ENCODE assay signal across 1 cellular context in the genomic region with DNA sequence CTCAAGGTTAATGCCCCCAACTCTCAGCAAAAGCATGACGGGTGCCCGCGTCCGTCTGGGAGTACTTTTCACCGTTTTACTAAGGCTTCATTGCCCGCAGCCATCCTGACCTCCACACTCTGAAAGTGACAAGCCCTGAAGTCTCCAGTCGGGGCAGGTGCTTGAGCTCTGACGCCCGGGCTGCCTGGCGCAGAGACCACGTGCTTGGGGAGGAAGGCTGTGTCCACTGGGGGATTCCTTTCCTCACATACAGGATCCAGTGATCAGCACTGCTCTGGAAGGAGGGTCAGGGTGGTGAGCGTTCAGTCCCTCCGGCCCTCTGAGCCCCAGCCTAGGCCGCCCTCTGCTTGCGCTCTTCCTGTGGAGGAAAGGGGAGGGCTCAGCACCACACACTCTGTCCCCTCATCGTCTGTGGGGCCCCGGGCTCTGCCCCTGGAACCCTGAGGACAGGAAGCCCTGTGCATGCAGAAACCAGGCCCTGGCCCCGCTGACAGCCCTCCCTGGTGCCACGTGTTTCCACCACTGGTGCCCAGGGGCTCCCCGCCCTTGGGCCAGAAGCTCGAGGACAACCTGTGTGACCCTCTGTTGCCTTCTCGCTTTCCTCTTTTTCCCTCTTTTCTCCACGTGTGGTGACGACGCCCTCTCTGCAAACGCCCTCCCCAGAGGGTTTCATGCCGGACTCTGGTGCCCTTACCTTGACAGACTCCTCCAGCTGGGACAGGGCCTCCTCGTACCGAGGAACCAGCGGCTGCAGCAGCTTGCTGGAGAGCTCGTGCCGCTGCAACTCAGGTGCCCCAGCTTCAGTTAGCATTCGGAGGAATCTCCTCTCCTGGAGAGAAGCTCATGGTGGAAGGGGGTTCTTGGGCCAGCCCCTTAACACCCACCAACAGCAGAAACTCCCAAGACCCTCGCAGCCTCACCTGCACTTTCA.
TF ChIP-seq lines count a peak whose summit lies in the region.

No MANE protein-coding gene starts in this region.

TF ChIP-seq in GM12878, 131 proteins besides CTCF, POLR2A, EP300 and RAD21:
- TF ChIP-seq ZNF384 (IDR thresholded peaks at IDR 0.05; ENCODE audit: borderline replicate concordance, low read depth, low read length) (no peak), SUPT20H (IDR thresholded peaks at IDR 0.05; ENCODE audit: borderline replicate concordance, control insufficient read depth, low read depth, low read length) (no peak), KLF5 (IDR thresholded peaks at IDR 0.05; ENCODE audit: partially characterized antibody) (no peak), RUNX3 (IDR thresholded peaks at IDR 0.05; ENCODE audit: low read length) (no peak), CREB1 (IDR thresholded peaks at IDR 0.05; ENCODE audit: low read depth) (no peak), SUZ12 (IDR thresholded peaks at IDR 0.05; ENCODE audit: unreplicated experiment) (no peak), IRF4 (IDR thresholded peaks at IDR 0.05; ENCODE audit: low read depth, low read length) (no peak), SMARCA5 (IDR thresholded peaks at IDR 0.05) (no peak), STAT1 (conservative IDR thresholded peaks at IDR 0.05) (no peak), BACH1 (IDR thresholded peaks at IDR 0.05; ENCODE audit: borderline replicate concordance) (no peak), FOXK2 (IDR thresholded peaks at IDR 0.05) (no peak)
- TF ChIP-seq, protein P1, sequence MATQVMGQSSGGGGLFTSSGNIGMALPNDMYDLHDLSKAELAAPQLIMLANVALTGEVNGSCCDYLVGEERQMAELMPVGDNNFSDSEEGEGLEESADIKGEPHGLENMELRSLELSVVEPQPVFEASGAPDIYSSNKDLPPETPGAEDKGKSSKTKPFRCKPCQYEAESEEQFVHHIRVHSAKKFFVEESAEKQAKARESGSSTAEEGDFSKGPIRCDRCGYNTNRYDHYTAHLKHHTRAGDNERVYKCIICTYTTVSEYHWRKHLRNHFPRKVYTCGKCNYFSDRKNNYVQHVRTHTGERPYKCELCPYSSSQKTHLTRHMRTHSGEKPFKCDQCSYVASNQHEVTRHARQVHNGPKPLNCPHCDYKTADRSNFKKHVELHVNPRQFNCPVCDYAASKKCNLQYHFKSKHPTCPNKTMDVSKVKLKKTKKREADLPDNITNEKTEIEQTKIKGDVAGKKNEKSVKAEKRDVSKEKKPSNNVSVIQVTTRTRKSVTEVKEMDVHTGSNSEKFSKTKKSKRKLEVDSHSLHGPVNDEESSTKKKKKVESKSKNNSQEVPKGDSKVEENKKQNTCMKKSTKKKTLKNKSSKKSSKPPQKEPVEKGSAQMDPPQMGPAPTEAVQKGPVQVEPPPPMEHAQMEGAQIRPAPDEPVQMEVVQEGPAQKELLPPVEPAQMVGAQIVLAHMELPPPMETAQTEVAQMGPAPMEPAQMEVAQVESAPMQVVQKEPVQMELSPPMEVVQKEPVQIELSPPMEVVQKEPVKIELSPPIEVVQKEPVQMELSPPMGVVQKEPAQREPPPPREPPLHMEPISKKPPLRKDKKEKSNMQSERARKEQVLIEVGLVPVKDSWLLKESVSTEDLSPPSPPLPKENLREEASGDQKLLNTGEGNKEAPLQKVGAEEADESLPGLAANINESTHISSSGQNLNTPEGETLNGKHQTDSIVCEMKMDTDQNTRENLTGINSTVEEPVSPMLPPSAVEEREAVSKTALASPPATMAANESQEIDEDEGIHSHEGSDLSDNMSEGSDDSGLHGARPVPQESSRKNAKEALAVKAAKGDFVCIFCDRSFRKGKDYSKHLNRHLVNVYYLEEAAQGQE (IDR thresholded peaks at IDR 0.05; ENCODE audit: low read depth, low read length): no peak
- TF ChIP-seq, protein P2, sequence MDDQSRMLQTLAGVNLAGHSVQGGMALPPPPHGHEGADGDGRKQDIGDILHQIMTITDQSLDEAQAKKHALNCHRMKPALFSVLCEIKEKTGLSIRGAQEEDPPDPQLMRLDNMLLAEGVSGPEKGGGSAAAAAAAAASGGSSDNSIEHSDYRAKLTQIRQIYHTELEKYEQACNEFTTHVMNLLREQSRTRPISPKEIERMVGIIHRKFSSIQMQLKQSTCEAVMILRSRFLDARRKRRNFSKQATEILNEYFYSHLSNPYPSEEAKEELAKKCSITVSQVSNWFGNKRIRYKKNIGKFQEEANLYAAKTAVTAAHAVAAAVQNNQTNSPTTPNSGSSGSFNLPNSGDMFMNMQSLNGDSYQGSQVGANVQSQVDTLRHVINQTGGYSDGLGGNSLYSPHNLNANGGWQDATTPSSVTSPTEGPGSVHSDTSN (IDR thresholded peaks at IDR 0.05; ENCODE audit: insufficient replicate concordance, low read depth, low read length): no peak
- TF ChIP-seq, protein P3, sequence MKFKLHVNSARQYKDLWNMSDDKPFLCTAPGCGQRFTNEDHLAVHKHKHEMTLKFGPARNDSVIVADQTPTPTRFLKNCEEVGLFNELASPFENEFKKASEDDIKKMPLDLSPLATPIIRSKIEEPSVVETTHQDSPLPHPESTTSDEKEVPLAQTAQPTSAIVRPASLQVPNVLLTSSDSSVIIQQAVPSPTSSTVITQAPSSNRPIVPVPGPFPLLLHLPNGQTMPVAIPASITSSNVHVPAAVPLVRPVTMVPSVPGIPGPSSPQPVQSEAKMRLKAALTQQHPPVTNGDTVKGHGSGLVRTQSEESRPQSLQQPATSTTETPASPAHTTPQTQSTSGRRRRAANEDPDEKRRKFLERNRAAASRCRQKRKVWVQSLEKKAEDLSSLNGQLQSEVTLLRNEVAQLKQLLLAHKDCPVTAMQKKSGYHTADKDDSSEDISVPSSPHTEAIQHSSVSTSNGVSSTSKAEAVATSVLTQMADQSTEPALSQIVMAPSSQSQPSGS (IDR thresholded peaks at IDR 0.05; ENCODE audit: low read length): no peak
